24 cellular contexts compared by ENCODE assay signal in the genomic region with DNA sequence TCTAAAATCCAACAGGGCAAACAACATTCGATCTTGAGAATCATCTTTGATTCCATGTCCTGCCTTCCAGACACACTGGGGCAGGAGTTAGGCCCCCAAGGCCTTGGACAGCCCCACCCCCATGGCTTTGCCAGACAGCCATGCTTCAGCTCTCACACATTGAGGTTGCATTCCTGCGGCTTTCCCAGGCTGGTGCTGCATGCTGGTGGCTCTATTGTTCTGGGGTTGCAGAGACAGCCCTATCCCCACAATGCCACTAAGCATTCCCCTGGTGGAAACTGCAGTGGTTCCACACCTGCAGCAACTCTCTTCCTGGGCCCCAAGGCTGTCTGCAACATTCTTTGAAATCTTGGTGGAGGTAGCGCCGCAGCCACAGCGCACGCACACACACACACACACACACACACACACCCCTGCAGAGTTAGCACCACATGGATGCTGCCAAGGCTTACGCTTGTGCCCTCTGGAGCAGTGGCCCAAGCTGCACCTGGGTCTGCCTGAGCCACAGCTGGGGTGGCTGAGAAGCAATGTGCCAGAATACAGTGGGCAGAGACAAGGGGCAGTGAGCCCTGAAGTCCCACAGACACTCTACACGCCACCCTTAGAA. TPM values are rescaled to one million over a fixed set of nuclear protein-coding genes. Genes with fewer than 3 reads are reported as not detected.
DNase-seq lines count a peak whose midpoint lies in the region; ATAC-seq, FAIRE-seq and TF ChIP-seq lines count a peak whose summit lies in the region.
"Had no signal": no experiment of that assay in that cellular context is flagged by ENCODE, and none has a peak within 500 bp of the region (broad histone marks: within the 10 kb centered on the region; RNA-seq: fewer than 3 reads in every experiment).

No MANE protein-coding gene starts in this region.

- H4K8ac ChIP-seq in mesendoderm (ENCODE audit: low read depth, low read length) = no peak overlapping the region

- H3K4me3 ChIP-seq in NT2/D1 (ENCODE audit: insufficient read length, low read depth) (no peak overlapping the region), endodermal cell (ENCODE audit: low read length) (no peak overlapping the region), mesendoderm (ENCODE audit: low read length) (no peak overlapping the region)
- H3K4me3 ChIP-seq: mucosa of descending colon, psoas muscle, thyroid gland had no signal

- no peak overlapping the region for H3K4me2 ChIP-seq in mesendoderm (ENCODE audit: low read length)

- no peaks in the 10 kb centered on the region for H3K79me2 ChIP-seq in mesendoderm (ENCODE audit: control insufficient read depth, insufficient read depth, low read length)

- no peak overlapping the region for H3K18ac ChIP-seq in mesendoderm (ENCODE audit: low read length)

- H3K4me1 Mint-ChIP-seq in endodermal cell = peaks cover 17% of the 10 kb centered on the region
- H3K4me1 Mint-ChIP-seq: central memory CD8-positive, alpha-beta T cell had no signal

- H2BK5ac ChIP-seq in mesendoderm (ENCODE audit: low read length) = no peak overlapping the region

- peaks cover 20% of the 10 kb centered on the region for H3K36me3 Mint-ChIP-seq in endodermal cell (ENCODE audit: low read depth)

- H3K79me1 ChIP-seq in mesendoderm (ENCODE audit: low read length) = peaks cover 2% of the 10 kb centered on the region

- no peak for ATAC-seq in HG02588 (IDR thresholded peaks at IDR 0.05; ENCODE audit: unreplicated experiment)
- ATAC-seq: foreskin keratinocyte; left ventricle myocardium superior; mucosa of descending colon; psoas muscle; stimulated activated naive CD8-positive, alpha-beta T cell treated with anti-CD3 and anti-CD28 coated beads, Interleukin-15, Interleukin-2, amounts not matched to agents 100 U/mL and 50 U/mL, for 24 hours had no signal

- no peaks in the 10 kb centered on the region for H3K27me3 Mint-ChIP-seq in endodermal cell (ENCODE audit: insufficient read depth)
- H3K27me3 Mint-ChIP-seq: CD4-positive, CD25-positive, alpha-beta regulatory T cell; central memory CD8-positive, alpha-beta T cell had no signal

- no peak for DNase-seq in GM12892 (ENCODE audit: insufficient read length)
- peak; percentile 73 for DNase-seq in NT2/D1 (ENCODE audit: low read depth, low spot score)
- DNase-seq in endodermal cell = peak; percentile 81
- peak; percentile 90 for DNase-seq in mesendoderm
- no peak for DNase-seq in NCI-H146 (lab: John Stamatoyannopoulos, UW)
- DNase-seq in NCI-H1105 (lab: John Stamatoyannopoulos, UW) = no peak
- no peak for DNase-seq in NCI-H128 (lab: John Stamatoyannopoulos, UW; ENCODE audit: unreplicated experiment)
- DNase-seq: activated CD4-positive, alpha-beta T cell treated with anti-CD3 and anti-CD28 coated beads, Interleukin-2, amount 50 U/mL, for 1 hour; activated effector memory CD4-positive, alpha-beta T cell treated with anti-CD3 and anti-CD28 coated beads, Interleukin-2, amount 50 U/mL, for 16 hours; CD4-positive, CD25-positive, alpha-beta regulatory T cell; erythroblast; foreskin keratinocyte; left ventricle myocardium superior; mucosa of descending colon; NCI-H1694; psoas muscle; SHP77; small intestine; stimulated activated naive CD8-positive, alpha-beta T cell treated with anti-CD3 and anti-CD28 coated beads, Interleukin-15, Interleukin-2, amounts not matched to agents 100 U/mL and 50 U/mL, for 24 hours; T-helper 1 cell; thyroid gland had no signal

- H3K9me3 Mint-ChIP-seq in endodermal cell = no peaks in the 10 kb centered on the region
- H3K9me3 Mint-ChIP-seq: CD4-positive, CD25-positive, alpha-beta regulatory T cell; central memory CD8-positive, alpha-beta T cell had no signal

- no peak overlapping the region for H4K5ac ChIP-seq in mesendoderm (ENCODE audit: low read length)

- no peak overlapping the region for H3K56ac ChIP-seq in mesendoderm (ENCODE audit: low read length)

- H3K27ac ChIP-seq in endodermal cell (ENCODE audit: low read depth, low read length) = peak overlapping the region; percentile 79
- peak overlapping the region; percentile 27 for H3K27ac ChIP-seq in mesendoderm (ENCODE audit: low read depth, low read length)
- H3K27ac ChIP-seq: foreskin keratinocyte, psoas muscle, thyroid gland, VCaP had no signal

- FAIRE-seq in GM12892 (lab: Jason Lieb, UNC) = peak; percentile 77
- FAIRE-seq: small intestine had no signal

- H2AK5ac ChIP-seq in mesendoderm (ENCODE audit: low read length) = no peak overlapping the region

- H3K9ac ChIP-seq in NT2/D1 (ENCODE audit: insufficient read length, low read depth) (no peak overlapping the region), endodermal cell (ENCODE audit: extremely low read depth, low read length, poor library complexity, severe bottlenecking) (no peak overlapping the region), mesendoderm (ENCODE audit: low read length) (no peak overlapping the region)

- H3K4me3 Mint-ChIP-seq in endodermal cell = no peak overlapping the region
- H3K4me3 Mint-ChIP-seq: CD4-positive, CD25-positive, alpha-beta regulatory T cell; central memory CD8-positive, alpha-beta T cell had no signal

- no peaks in the 10 kb centered on the region for H3K4me1 ChIP-seq in NT2/D1 (ENCODE audit: insufficient read depth, insufficient read length)
- H3K4me1 ChIP-seq in endodermal cell (ENCODE audit: control insufficient read depth, insufficient read depth, low read length) = peaks cover 11% of the 10 kb centered on the region
- peaks cover 2% of the 10 kb centered on the region for H3K4me1 ChIP-seq in mesendoderm (ENCODE audit: control insufficient read depth, low read depth, low read length)
- H3K4me1 ChIP-seq: foreskin keratinocyte, psoas muscle, thyroid gland had no signal

- no peak overlapping the region for H3K23ac ChIP-seq in mesendoderm (ENCODE audit: low read length)

- H2BK15ac ChIP-seq in mesendoderm (replicated peaks; ENCODE audit: low read depth) = no peak overlapping the region

- H3K27me3 ChIP-seq in NT2/D1 (ENCODE audit: insufficient read depth, insufficient read length) = no peaks in the 10 kb centered on the region
- H3K27me3 ChIP-seq in endodermal cell (ENCODE audit: control insufficient read depth, insufficient read depth, low read length, poor library complexity, severe bottlenecking) = no peaks in the 10 kb centered on the region
- no peaks in the 10 kb centered on the region for H3K27me3 ChIP-seq in mesendoderm (ENCODE audit: insufficient read depth, low read length, poor library complexity)
- H3K27me3 ChIP-seq: foreskin keratinocyte, thyroid gland had no signal

- no peak overlapping the region for H3K4ac ChIP-seq in mesendoderm (ENCODE audit: low read depth, low read length)

- 64 to 83% methylated on average over 3 to 8 of the region's 8 CpGs for WGBS in endodermal cell (ENCODE audit: insufficient coverage in 1 of 2, insufficient read length in 1 of 2), 2 experiments
- WGBS in mesendoderm (ENCODE audit: extremely low coverage, insufficient coverage, low lambda C conversion rate) = no CpG with 5 or more reads among the region's 8 CpGs

- no peak for TF ChIP-seq CTCF in endodermal cell (conservative IDR thresholded peaks at IDR 0.05)

- no peak for TF ChIP-seq POLR2A in GM12892 (IDR thresholded peaks at IDR 0.05; ENCODE audit: low read depth, low read length)

- peak overlapping the region; percentile 85 for H3K27ac Mint-ChIP-seq in endodermal cell
- H3K27ac Mint-ChIP-seq: CD4-positive, CD25-positive, alpha-beta regulatory T cell had no signal

- no peak overlapping the region for H2BK120ac ChIP-seq in mesendoderm (ENCODE audit: low read depth, low read length)

- H3K9me3 ChIP-seq in NT2/D1 (ENCODE audit: insufficient read depth, low read length) = no peaks in the 10 kb centered on the region
- peaks cover 5% of the 10 kb centered on the region for H3K9me3 ChIP-seq in endodermal cell (ENCODE audit: control insufficient read depth, low read length)
- H3K9me3 ChIP-seq: mucosa of descending colon, psoas muscle, thyroid gland had no signal

- peaks cover 16% of the 10 kb centered on the region for H3K36me3 ChIP-seq in NT2/D1 (ENCODE audit: insufficient read depth, insufficient read length, low read length)
- peaks cover 9% of the 10 kb centered on the region for H3K36me3 ChIP-seq in endodermal cell (ENCODE audit: control insufficient read depth, insufficient read depth, low read length)
- no peaks in the 10 kb centered on the region for H3K36me3 ChIP-seq in mesendoderm (ENCODE audit: control insufficient read depth, insufficient read depth, low read length)
- H3K36me3 ChIP-seq: thyroid gland had no signal

RNA-seq across cellular contexts. Expression of gene SFXN5, which starts 21.4 kb away (rescaled TPM):
- polyA plus RNA-seq in GM12892 (2012; ENCODE audit: missing spikeins) = 2.7 TPM
- total RNA-seq in endodermal cell = 10 to 100 TPM; 30.7 to 32.8 TPM
- polyA plus RNA-seq in endodermal cell (2013, experiment 1 of 2) = 10.0 TPM
- 13.1 TPM for polyA plus RNA-seq in endodermal cell (2013, experiment 2 of 2)
- 20.2 TPM for polyA plus RNA-seq in mesendoderm (2013, experiment 1 of 2)
- polyA plus RNA-seq in mesendoderm (2013, experiment 2 of 2) = 18.2 TPM

Comparison
In these comparisons a context has a peak if more than half of its experiments do, and no peak if none do; other contexts are left out.
1. DNase-seq: peak in NT2/D1 (single experiment), endodermal cell (single experiment) and mesendoderm (single experiment); none in GM12892 (single experiment), NCI-H146 (single experiment), NCI-H1105 (single experiment) and NCI-H128 (single experiment).